ENCODE assay signal across 17 cellular contexts in genomic region chr16:88289549-88290344, GRCh38.
DNase-seq lines count a peak whose midpoint lies in the region; ATAC-seq, FAIRE-seq and TF ChIP-seq lines count a peak whose summit lies in the region.
"Had no signal": no experiment of that assay in that cellular context is flagged by ENCODE, and none has a peak within 500 bp of the region (broad histone marks: within the 10 kb centered on the region; RNA-seq: fewer than 3 reads in every experiment).

No MANE protein-coding gene starts in this region.

- TF ChIP-seq CTCF in fibroblast of pulmonary artery (IDR thresholded peaks at IDR 0.05; ENCODE audit: low read length, missing control alignments), result no peak

- intact Hi-C loops in left ventricle myocardium superior (cut with micrococcal nuclease), result no loop called here
- intact Hi-C loops in Right ventricle myocardium superior (cut with DNase I), result no loop called here

- no peak overlapping the region for H3K4me3 ChIP-seq in fibroblast of pulmonary artery (replicated peaks; ENCODE audit: low read depth, low read length)
- H3K4me3 ChIP-seq: ovary, upper lobe of left lung had no signal

- no peak for ATAC-seq in left ventricle myocardium superior
- ATAC-seq in Right ventricle myocardium superior (ENCODE audit: poor library complexity), result no peak
- no peak for ATAC-seq in HG03280 (IDR thresholded peaks at IDR 0.05; ENCODE audit: unreplicated experiment)
- ATAC-seq: HCT116, WTC11 had no signal

- peak; percentile 29 for DNase-seq in left ventricle myocardium superior
- DNase-seq in Right ventricle myocardium superior, result no peak
- peak; percentile 31 for DNase-seq in fibroblast of pulmonary artery (ENCODE audit: low read depth)
- no peak for DNase-seq in NCI-H1092 (lab: John Stamatoyannopoulos, UW)
- DNase-seq in germinal center (ENCODE audit: low spot score), result no peak
- DNase-seq in RCC 7860 (ENCODE audit: low spot score), result no peak
- DNase-seq: NCI-H1417 treated with DMSO at 0.1 percent for 48 hours; NCI-H345; stimulated activated naive CD4-positive, alpha-beta T cell treated with Interleukin-2 at 50 U/mL for 16 hours; SW 1271; upper lobe of left lung had no signal

- FAIRE-seq in RCC 7860 (lab: Jason Lieb, UNC), result no peak
- FAIRE-seq: GM12892 had no signal

TF ChIP-seq in PFSK-1, 5 proteins besides CTCF, POLR2A, EP300 and RAD21:
- TF ChIP-seq FOXP2 (optimal IDR thresholded peaks at IDR 0.05; ENCODE audit: borderline replicate concordance, extremely low read depth, extremely low read length, insufficient read depth) (peak; percentile 14), TAF1 (IDR thresholded peaks at IDR 0.05; ENCODE audit: borderline replicate concordance, insufficient read depth, low read length) (no peak)
- TF ChIP-seq, protein P1, sequence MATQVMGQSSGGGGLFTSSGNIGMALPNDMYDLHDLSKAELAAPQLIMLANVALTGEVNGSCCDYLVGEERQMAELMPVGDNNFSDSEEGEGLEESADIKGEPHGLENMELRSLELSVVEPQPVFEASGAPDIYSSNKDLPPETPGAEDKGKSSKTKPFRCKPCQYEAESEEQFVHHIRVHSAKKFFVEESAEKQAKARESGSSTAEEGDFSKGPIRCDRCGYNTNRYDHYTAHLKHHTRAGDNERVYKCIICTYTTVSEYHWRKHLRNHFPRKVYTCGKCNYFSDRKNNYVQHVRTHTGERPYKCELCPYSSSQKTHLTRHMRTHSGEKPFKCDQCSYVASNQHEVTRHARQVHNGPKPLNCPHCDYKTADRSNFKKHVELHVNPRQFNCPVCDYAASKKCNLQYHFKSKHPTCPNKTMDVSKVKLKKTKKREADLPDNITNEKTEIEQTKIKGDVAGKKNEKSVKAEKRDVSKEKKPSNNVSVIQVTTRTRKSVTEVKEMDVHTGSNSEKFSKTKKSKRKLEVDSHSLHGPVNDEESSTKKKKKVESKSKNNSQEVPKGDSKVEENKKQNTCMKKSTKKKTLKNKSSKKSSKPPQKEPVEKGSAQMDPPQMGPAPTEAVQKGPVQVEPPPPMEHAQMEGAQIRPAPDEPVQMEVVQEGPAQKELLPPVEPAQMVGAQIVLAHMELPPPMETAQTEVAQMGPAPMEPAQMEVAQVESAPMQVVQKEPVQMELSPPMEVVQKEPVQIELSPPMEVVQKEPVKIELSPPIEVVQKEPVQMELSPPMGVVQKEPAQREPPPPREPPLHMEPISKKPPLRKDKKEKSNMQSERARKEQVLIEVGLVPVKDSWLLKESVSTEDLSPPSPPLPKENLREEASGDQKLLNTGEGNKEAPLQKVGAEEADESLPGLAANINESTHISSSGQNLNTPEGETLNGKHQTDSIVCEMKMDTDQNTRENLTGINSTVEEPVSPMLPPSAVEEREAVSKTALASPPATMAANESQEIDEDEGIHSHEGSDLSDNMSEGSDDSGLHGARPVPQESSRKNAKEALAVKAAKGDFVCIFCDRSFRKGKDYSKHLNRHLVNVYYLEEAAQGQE (IDR thresholded peaks at IDR 0.05; ENCODE audit: insufficient read depth in 1 of 2, low read depth in 2 of 2, low read length in 2 of 2), result no peak

Comparison
In these comparisons a context has a peak if more than half of its experiments do, and no peak if none do; other contexts are left out.
1. DNase-seq: peak in left ventricle myocardium superior (single experiment) and fibroblast of pulmonary artery (single experiment); none in Right ventricle myocardium superior (single experiment), NCI-H1092 (single experiment), germinal center (single experiment) and RCC 7860 (single experiment).